Comparison of ENCODE assay signal across 10 cellular contexts in the genomic region with DNA sequence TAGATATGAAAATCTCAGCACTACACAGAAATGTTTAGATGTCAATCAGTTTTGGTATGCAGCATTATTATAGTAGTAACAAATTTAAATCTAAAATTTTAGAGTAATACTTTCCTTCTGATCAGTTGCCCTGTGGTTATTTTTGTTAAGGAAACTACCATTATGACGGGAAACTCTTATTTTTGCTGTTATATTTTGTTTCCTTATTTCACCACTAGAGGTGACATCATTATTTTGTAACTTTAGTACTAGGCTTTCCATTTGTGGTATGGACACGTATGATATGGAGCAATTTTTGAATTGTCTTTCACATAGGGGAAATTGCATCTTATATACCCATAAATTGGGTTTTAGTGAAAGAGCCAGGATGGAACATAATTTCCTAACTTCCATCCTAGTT. TPM values are rescaled to one million over a fixed set of nuclear protein-coding genes. Genes with fewer than 3 reads are reported as not detected.
DNase-seq lines count a peak whose midpoint lies in the region; ATAC-seq lines count a peak whose summit lies in the region.
"Had no signal": no experiment of that assay in that cellular context is flagged by ENCODE, and none has a peak within 500 bp of the region (broad histone marks: within the 10 kb centered on the region; RNA-seq: fewer than 3 reads in every experiment).

No MANE protein-coding gene starts in this region.

- no peaks in the 10 kb centered on the region for H3K9me3 Mint-ChIP-seq in activated CD8-positive, alpha-beta memory T cell treated with anti-CD3 and anti-CD28 coated beads, Interleukin-2, amount 10 ng/mL, durations not matched to agents 7 days and 5 days (ENCODE audit: low read depth)
- no peaks in the 10 kb centered on the region for H3K9me3 Mint-ChIP-seq in activated naive CD8-positive, alpha-beta T cell treated with anti-CD3 and anti-CD28 coated beads for 36 hours
- H3K9me3 Mint-ChIP-seq in stimulated activated naive B cell treated with anti-CD40 and anti-IgM and Interleukin-4, amounts not matched to agents 10 μg/mL and 1 μg/mL and 100 μg/mL, for 72 hours: no peaks in the 10 kb centered on the region

- DNase-seq in activated CD8-positive, alpha-beta memory T cell treated with anti-CD3 and anti-CD28 coated beads, Interleukin-2, amount 10 ng/mL, durations not matched to agents 7 days and 5 days: no peak
- no peak for DNase-seq in activated CD8-positive, alpha-beta memory T cell treated with anti-CD3 and anti-CD28 coated beads for 24 hours
- no peak for DNase-seq in activated naive CD8-positive, alpha-beta T cell treated with anti-CD3 and anti-CD28 coated beads for 36 hours
- no peak for DNase-seq in stimulated activated naive B cell treated with anti-CD40 and anti-IgM and Interleukin-4, amounts not matched to agents 10 μg/mL and 1 μg/mL and 100 μg/mL, for 72 hours
- DNase-seq in NCI-H1048 (lab: John Stamatoyannopoulos, UW): no peak
- no peak for DNase-seq in HK-2 (ENCODE audit: unreplicated experiment)
- DNase-seq in DMS 273 treated with DMSO at 0.1 percent for 48 hours (lab: John Stamatoyannopoulos, UW): no peak
- DNase-seq: NCI-H446 treated with DMSO at 0.1 percent for 48 hours had no signal

- H3K36me3 Mint-ChIP-seq in activated CD8-positive, alpha-beta memory T cell treated with anti-CD3 and anti-CD28 coated beads, Interleukin-2, amount 10 ng/mL, durations not matched to agents 7 days and 5 days: peaks cover 3% of the 10 kb centered on the region
- no peaks in the 10 kb centered on the region for H3K36me3 Mint-ChIP-seq in activated naive CD8-positive, alpha-beta T cell treated with anti-CD3 and anti-CD28 coated beads for 36 hours
- H3K36me3 Mint-ChIP-seq in stimulated activated naive B cell treated with anti-CD40 and anti-IgM and Interleukin-4, amounts not matched to agents 10 μg/mL and 1 μg/mL and 100 μg/mL, for 72 hours: no peaks in the 10 kb centered on the region

- peaks cover 30% of the 10 kb centered on the region for H3K4me1 Mint-ChIP-seq in activated CD8-positive, alpha-beta memory T cell treated with anti-CD3 and anti-CD28 coated beads, Interleukin-2, amount 10 ng/mL, durations not matched to agents 7 days and 5 days
- H3K4me1 Mint-ChIP-seq in activated naive CD8-positive, alpha-beta T cell treated with anti-CD3 and anti-CD28 coated beads for 36 hours: peaks cover 13% of the 10 kb centered on the region
- H3K4me1 Mint-ChIP-seq in stimulated activated naive B cell treated with anti-CD40 and anti-IgM and Interleukin-4, amounts not matched to agents 10 μg/mL and 1 μg/mL and 100 μg/mL, for 72 hours: peaks cover 6% of the 10 kb centered on the region in 2 donors

- no peak overlapping the region for H3K4me3 Mint-ChIP-seq in activated CD8-positive, alpha-beta memory T cell treated with anti-CD3 and anti-CD28 coated beads, Interleukin-2, amount 10 ng/mL, durations not matched to agents 7 days and 5 days
- no peak overlapping the region for H3K4me3 Mint-ChIP-seq in activated naive CD8-positive, alpha-beta T cell treated with anti-CD3 and anti-CD28 coated beads for 36 hours
- H3K4me3 Mint-ChIP-seq in stimulated activated naive B cell treated with anti-CD40 and anti-IgM and Interleukin-4, amounts not matched to agents 10 μg/mL and 1 μg/mL and 100 μg/mL, for 72 hours: no peak overlapping the region

- peak overlapping the region; percentile 79 for H3K27ac Mint-ChIP-seq in activated CD8-positive, alpha-beta memory T cell treated with anti-CD3 and anti-CD28 coated beads, Interleukin-2, amount 10 ng/mL, durations not matched to agents 7 days and 5 days
- peak overlapping the region; percentile 51 for H3K27ac Mint-ChIP-seq in activated naive CD8-positive, alpha-beta T cell treated with anti-CD3 and anti-CD28 coated beads for 36 hours
- no peak overlapping the region for H3K27ac Mint-ChIP-seq in stimulated activated naive B cell treated with anti-CD40 and anti-IgM and Interleukin-4, amounts not matched to agents 10 μg/mL and 1 μg/mL and 100 μg/mL, for 72 hours

- ATAC-seq in activated CD8-positive, alpha-beta memory T cell treated with anti-CD3 and anti-CD28 coated beads, Interleukin-2, amount 10 ng/mL, durations not matched to agents 7 days and 5 days: peak; percentile 69
- peak; percentile 39 for ATAC-seq in HG03103 (IDR thresholded peaks at IDR 0.05; ENCODE audit: low read depth, unreplicated experiment)
- ATAC-seq in stimulated activated naive B cell treated with anti-CD40 and anti-IgM and Interleukin-4, amounts not matched to agents 10 μg/mL and 1 μg/mL and 100 μg/mL, for 72 hours (replicated peaks): peak; percentile 19 to 47
- ATAC-seq: HCT116 had no signal

- CTCF ChIA-PET in activated CD8-positive, alpha-beta memory T cell treated with anti-CD3 and anti-CD28 coated beads, Interleukin-2, amount 10 ng/mL, durations not matched to agents 7 days and 5 days (lab: Charles Lee): interaction anchor here (1.0 kb wide), 1 partner anchor 79 kb away, joined by 3 read pairs; no protein-coding TSS in a partner anchor

- H3K27me3 Mint-ChIP-seq in activated CD8-positive, alpha-beta memory T cell treated with anti-CD3 and anti-CD28 coated beads, Interleukin-2, amount 10 ng/mL, durations not matched to agents 7 days and 5 days: peaks cover 10% of the 10 kb centered on the region
- H3K27me3 Mint-ChIP-seq in activated naive CD8-positive, alpha-beta T cell treated with anti-CD3 and anti-CD28 coated beads for 36 hours: peaks cover 10% of the 10 kb centered on the region
- peaks cover 18 to 23% of the 10 kb centered on the region in 2 donors for H3K27me3 Mint-ChIP-seq in stimulated activated naive B cell treated with anti-CD40 and anti-IgM and Interleukin-4, amounts not matched to agents 10 μg/mL and 1 μg/mL and 100 μg/mL, for 72 hours

RNA-seq across cellular contexts. Expression of a gene that starts 19.6 kb away (rescaled TPM):
- total RNA-seq in activated CD8-positive, alpha-beta memory T cell treated with anti-CD3 and anti-CD28 coated beads, Interleukin-2, amount 10 ng/mL, durations not matched to agents 7 days and 5 days: 100 to 1,000 TPM in 1 of 2 experiments, 10 to 100 TPM in 1; 76.0 to 118 TPM
- 100 to 1,000 TPM in 1 of 2 experiments, 10 to 100 TPM in 1; 99.3 to 102 TPM for total RNA-seq in activated naive CD8-positive, alpha-beta T cell treated with anti-CD3 and anti-CD28 coated beads for 36 hours
